In the genomic region with DNA sequence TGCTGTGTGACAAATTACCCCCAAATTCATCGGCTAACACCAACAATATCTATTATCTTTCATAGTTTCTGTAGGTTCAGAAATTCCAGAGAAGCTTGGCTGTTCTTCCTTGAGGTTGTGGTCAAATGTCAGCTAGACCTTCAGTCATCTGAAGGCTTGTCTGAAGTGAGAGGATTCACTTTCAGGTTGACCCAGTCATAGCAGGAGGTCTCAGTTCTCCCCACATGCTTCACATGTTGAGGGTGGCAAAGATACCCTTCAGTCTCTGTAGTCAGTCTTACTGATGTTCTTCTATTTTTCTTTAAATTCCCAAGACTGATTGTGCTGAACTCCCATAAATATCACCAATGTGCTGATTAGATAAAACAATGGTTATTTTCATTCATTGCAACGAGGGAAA, we compare ENCODE assay signal across 19 cellular contexts.
A peak's percentile ranks its signal among the peaks of the same experiment; 100 is the strongest.
DNase-seq lines count a peak whose midpoint lies in the region; ATAC-seq, FAIRE-seq and TF ChIP-seq lines count a peak whose summit lies in the region.
"Had no signal": no experiment of that assay in that cellular context is flagged by ENCODE, and none has a peak within 500 bp of the region (broad histone marks: within the 10 kb centered on the region; RNA-seq: fewer than 3 reads in every experiment).

No MANE protein-coding gene starts in this region.

- CTCF ChIA-PET in GM12878 (lab: Yijun Ruan, JAX) = interaction anchor here (0.7 kb wide), 1 partner anchor 21 kb away, joined by 3 read pairs; no protein-coding TSS in a partner anchor
- CTCF ChIA-PET in OCI-LY7 (lab: Charles Lee; ENCODE audit: unreplicated experiment) = no interaction called here

- H3K79me2 ChIP-seq in GM12878 (ENCODE audit: control insufficient read depth, insufficient read depth, low read length) = no peaks in the 10 kb centered on the region
- H3K79me2 ChIP-seq in OCI-LY7 (ENCODE audit: insufficient read depth, low read depth, low read length) = no peaks in the 10 kb centered on the region

- no peak for TF ChIP-seq EP300 in GM12878 (IDR thresholded peaks at IDR 0.05; ENCODE audit: borderline replicate concordance in 1 of 2, control insufficient read depth in 1 of 2, low read depth in 2 of 2, low read length in 2 of 2)

- intact Hi-C loops in GM12878 (cut with micrococcal nuclease; ENCODE audit: unreplicated experiment) (no loop called here), pancreas (cut with DNase I) (no loop called here), OCI-LY7 (cut with micrococcal nuclease; ENCODE audit: unreplicated experiment) (no loop called here)

- TF ChIP-seq POLR2A in GM12878 (IDR thresholded peaks at IDR 0.05; ENCODE audit: low read depth, low read length) = no peak

- H3K27me3 ChIP-seq in GM12878 (replicated peaks in 1 of 2; ENCODE audit: control insufficient read depth in 2 of 2, insufficient read depth in 2 of 2, low read length in 1 of 2) (no peaks in the 10 kb centered on the region), pancreas (no peaks in the 10 kb centered on the region)

- no peaks in the 10 kb centered on the region for H3K9me3 ChIP-seq in GM12878 (replicated peaks; ENCODE audit: control insufficient read depth, insufficient read depth, low read length)
- peaks cover 0 to 5% (median 0%) of the 10 kb centered on the region in 4 donors for H3K9me3 ChIP-seq in pancreas
- H3K9me3 ChIP-seq in OCI-LY7 (ENCODE audit: low read length) = no peaks in the 10 kb centered on the region
- H3K9me3 ChIP-seq: Caco-2 had no signal

- H4K20me1 ChIP-seq in GM12878 (ENCODE audit: control insufficient read depth, insufficient read depth) (no peaks in the 10 kb centered on the region), OCI-LY7 (ENCODE audit: insufficient read depth, low read length) (no peaks in the 10 kb centered on the region)

- H3K4me1 ChIP-seq in GM12878 (ENCODE audit: control insufficient read depth, insufficient read depth, low read length) (no peaks in the 10 kb centered on the region), pancreas (no peaks in the 10 kb centered on the region), OCI-LY7 (ENCODE audit: insufficient read depth, low read length, poor library complexity, severe bottlenecking) (no peaks in the 10 kb centered on the region)
- H3K4me1 ChIP-seq: Caco-2 had no signal

- H3K27ac ChIP-seq in GM12878 (ENCODE audit: control insufficient read depth, insufficient read depth) = no peak overlapping the region
- H3K27ac ChIP-seq in pancreas = no peak overlapping the region
- H3K27ac ChIP-seq in OCI-LY7 (ENCODE audit: low read depth, low read length, poor library complexity, severe bottlenecking) = no peak overlapping the region
- H3K27ac ChIP-seq: C4-2B had no signal

- WGBS in GM12878 (ENCODE audit: insufficient coverage, insufficient replicate concordance, low lambda C conversion rate, missing lambda C conversion rate) = 31% methylated on average over 2 of the region's 2 CpGs
- 77% methylated on average over 2 of the region's 2 CpGs for WGBS in pancreas, 2 donors

- in situ Hi-C loops in GM12878 (cut with MboI) (no loop called here), ACHN (cut with HindIII; ENCODE audit: low pct_ligation_motif_present, low pct_unique_long_range_greater_than_20kb, low sequenced_read_pairs) (no loop called here)

- SMC1A ChIA-PET in GM12878 (lab: Charles Lee; ENCODE audit: uncharacterized antibody, unreplicated experiment) = no interaction called here

- POLR2A ChIA-PET in GM12878 (lab: Charles Lee) = no interaction called here
- POLR2A ChIA-PET in OCI-LY7 (lab: Charles Lee) = interaction anchor here (0.8 kb wide), 1 partner anchor 9 kb away, joined by 3 read pairs; no protein-coding TSS in a partner anchor

- TF ChIP-seq CTCF in GM12878 (IDR thresholded peaks at IDR 0.05 in 2 of 3, conservative IDR thresholded peaks at IDR 0.05 in 1 of 3; ENCODE audit: control insufficient read depth in 2 of 3, extremely low read depth in 1 of 3, insufficient read depth in 1 of 3, low read depth in 3 of 3, low read length in 3 of 3) = no peak
- no peak for TF ChIP-seq CTCF in pancreas (IDR thresholded peaks at IDR 0.05)
- TF ChIP-seq CTCF in OCI-LY7 (conservative IDR thresholded peaks at IDR 0.05; ENCODE audit: low read length) = no peak

- DNase-seq in GM12878 (ENCODE audit: low read depth, low spot score) (no peak), pancreas (no peak), OCI-LY7 (ENCODE audit: low spot score) (no peak), ACHN (no peak)
- DNase-seq: AML-193; Caco-2; CD4-positive, alpha-beta T cell; HCEC 1CT; Kasumi-1; KG1 had no signal

- RAD21 ChIA-PET in GM12878 (lab: Charles Lee; ENCODE audit: unreplicated experiment) = no interaction called here

- no peak overlapping the region for H2AFZ ChIP-seq in GM12878 (ENCODE audit: control insufficient read depth, low read depth, low read length)
- H2AFZ ChIP-seq in OCI-LY7 (ENCODE audit: low read length) = no peak overlapping the region
- H2AFZ ChIP-seq: GM23338 had no signal

- H3K9me2 ChIP-seq in OCI-LY7 (ENCODE audit: insufficient read depth, low read length) = no peaks in the 10 kb centered on the region

- FAIRE-seq in GM12878 (lab: Jason Lieb, UNC) (no peak), pancreas (lab: Jason Lieb, UNC) (no peak)
- FAIRE-seq: A204.1, D721Med, G401.6, GM18507, HepG2 had no signal

- H3K4me3 ChIP-seq in GM12878 (no peak overlapping the region), pancreas (no peak overlapping the region), OCI-LY7 (ENCODE audit: low read depth, low read length, poor library complexity, severe bottlenecking) (no peak overlapping the region)
- H3K4me3 ChIP-seq: GM23338 had no signal

- no peak overlapping the region for H3K4me2 ChIP-seq in GM12878 (ENCODE audit: control insufficient read depth, insufficient read depth)
- no peak overlapping the region for H3K4me2 ChIP-seq in OCI-LY7 (ENCODE audit: low read length)
- H3K4me2 ChIP-seq: GM23338 had no signal

- no TSS peak for BruUV-seq in GM12878 (replicated peaks; lab: Mats Ljungman, UMichigan)
- BruUV-seq in OCI-LY7 (replicated peaks; lab: Mats Ljungman, UMichigan) = no TSS peak

- H3K9ac ChIP-seq in GM12878 (ENCODE audit: control insufficient read depth, insufficient read depth, low read length) = no peak overlapping the region

- ATAC-seq in GM18867 (IDR thresholded peaks at IDR 0.05; ENCODE audit: unreplicated experiment) = peak; percentile 76
- peak; percentile 78 for ATAC-seq in HG03432 (IDR thresholded peaks at IDR 0.05; ENCODE audit: unreplicated experiment)
- peak; percentile 58 for ATAC-seq in GM12878
- no peak for ATAC-seq in pancreas
- ATAC-seq: GM23338, HepG2 had no signal

- H3K36me3 ChIP-seq in GM12878 (ENCODE audit: control insufficient read depth in 2 of 2, insufficient read depth in 2 of 2, low read length in 1 of 2) = no peaks in the 10 kb centered on the region
- no peaks in the 10 kb centered on the region for H3K36me3 ChIP-seq in pancreas
- no peaks in the 10 kb centered on the region for H3K36me3 ChIP-seq in OCI-LY7 (ENCODE audit: insufficient read depth, low read length)

- TF ChIP-seq RAD21 in GM12878 (IDR thresholded peaks at IDR 0.05; ENCODE audit: insufficient read depth, low read depth, low read length) = no peak

TF ChIP-seq in GM12878, 131 proteins besides CTCF, POLR2A, EP300 and RAD21 (continues in another document):
- no peak for TF ChIP-seq ZBTB40 (IDR thresholded peaks at IDR 0.05; ENCODE audit: borderline replicate concordance)
- TF ChIP-seq MTA2 (IDR thresholded peaks at IDR 0.05; ENCODE audit: low read depth) = no peak
- no peak for TF ChIP-seq CEBPB (IDR thresholded peaks at IDR 0.05; ENCODE audit: borderline replicate concordance in 1 of 2, low read depth in 2 of 2, low read length in 2 of 2)
- no peak for TF ChIP-seq FOS (IDR thresholded peaks at IDR 0.05; ENCODE audit: borderline replicate concordance, extremely low read depth, insufficient read length)
- no peak for TF ChIP-seq ATF7 (IDR thresholded peaks at IDR 0.05; ENCODE audit: low read depth)
- TF ChIP-seq CHD2 (IDR thresholded peaks at IDR 0.05; ENCODE audit: borderline replicate concordance, low read depth, low read length) = no peak
- TF ChIP-seq STAT1 (conservative IDR thresholded peaks at IDR 0.05) = no peak
- TF ChIP-seq PML (IDR thresholded peaks at IDR 0.05; ENCODE audit: low read length) = no peak
- TF ChIP-seq POLR2AphosphoS5 (IDR thresholded peaks at IDR 0.05; ENCODE audit: low read length) = no peak
- no peak for TF ChIP-seq MXI1 (IDR thresholded peaks at IDR 0.05; ENCODE audit: low read depth, low read length)
- no peak for TF ChIP-seq ZNF274 (IDR thresholded peaks at IDR 0.05; ENCODE audit: insufficient read depth, insufficient read length)
- TF ChIP-seq KLF5 (IDR thresholded peaks at IDR 0.05; ENCODE audit: partially characterized antibody) = no peak
- TF ChIP-seq RELA (IDR thresholded peaks at IDR 0.05; ENCODE audit: borderline replicate concordance, partially characterized antibody) = no peak
- TF ChIP-seq HCFC1 (IDR thresholded peaks at IDR 0.05; ENCODE audit: low read length) = no peak
- no peak for TF ChIP-seq MEF2B (IDR thresholded peaks at IDR 0.05; ENCODE audit: partially characterized antibody, poor library complexity, severe bottlenecking)

Comparison
In these comparisons a context has a peak if more than half of its experiments do, and no peak if none do; other contexts are left out.
1. ATAC-seq: peak in GM18867 (single experiment), HG03432 (single experiment) and GM12878 (single experiment); none in pancreas (0 of 4).